Comparison of ENCODE assay signal across 8 cellular contexts in the genomic region with DNA sequence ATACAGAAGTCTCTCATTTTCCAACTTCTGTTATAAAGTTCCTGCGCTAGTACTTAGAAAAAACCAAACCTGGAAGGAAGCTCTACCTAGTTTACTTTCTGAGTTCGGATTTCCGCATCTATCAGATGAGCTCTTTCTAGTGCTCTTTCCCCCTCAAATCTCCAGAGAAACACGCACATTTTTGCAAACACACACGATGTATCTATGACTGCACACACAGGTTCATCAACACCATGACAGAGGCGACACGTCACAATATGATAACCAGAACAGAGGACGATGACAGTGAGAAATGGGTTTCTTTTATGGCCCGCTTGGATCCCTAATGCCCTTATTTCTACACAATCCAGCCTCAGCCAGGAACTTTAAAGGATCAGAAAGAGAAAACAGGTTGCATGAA. TPM values are rescaled to one million over a fixed set of nuclear protein-coding genes. Genes with fewer than 3 reads are reported as not detected.
DNase-seq lines count a peak whose midpoint lies in the region; ATAC-seq, FAIRE-seq and TF ChIP-seq lines count a peak whose summit lies in the region.

No MANE protein-coding gene starts in this region.

- H3K4me2 ChIP-seq in HepG2 (ENCODE audit: low read depth, low read length) = peak overlapping the region; percentile 82

- H4K20me1 ChIP-seq in HepG2 (ENCODE audit: insufficient read depth, low read length) = no peaks in the 10 kb centered on the region

- ATAC-seq in HG02763 (IDR thresholded peaks at IDR 0.05; ENCODE audit: unreplicated experiment) = peak; percentile 21
- peak; percentile 22 for ATAC-seq in Panc1
- peak; percentile 49 for ATAC-seq in HepG2
- ATAC-seq in HG02623 (IDR thresholded peaks at IDR 0.05; ENCODE audit: unreplicated experiment) = no peak

- in situ Hi-C loops in Panc1 (cut with HindIII; ENCODE audit: low pct_unique_long_range_greater_than_20kb, low sequenced_read_pairs) = no loop called here
- in situ Hi-C loops in astrocyte of the cerebellum (cut with HindIII; ENCODE audit: low sequenced_read_pairs) = no loop called here
- in situ Hi-C loops in HepG2 (cut with HindIII; ENCODE audit: extremely low pct_ligation_motif_present, low pct_unique_long_range_greater_than_20kb) = no loop called here

- no peaks in the 10 kb centered on the region for H3K36me3 ChIP-seq in Panc1 (ENCODE audit: control insufficient read depth, insufficient read depth, low read length)
- H3K36me3 ChIP-seq in HepG2 (replicated peaks in 1 of 2; ENCODE audit: control insufficient read depth in 1 of 2, insufficient read depth in 2 of 2, low read length in 2 of 2) = no peaks in the 10 kb centered on the region
- no peaks in the 10 kb centered on the region for H3K36me3 ChIP-seq in stomach smooth muscle (ENCODE audit: control insufficient read depth in 2 of 2, insufficient read depth in 2 of 2, low read length in 2 of 2)

- H3K27ac ChIP-seq in Panc1 (ENCODE audit: low read length) (no peak overlapping the region), HepG2 (ENCODE audit: extremely low read length, insufficient read depth, low read length) (no peak overlapping the region), stomach smooth muscle (ENCODE audit: low read length) (no peak overlapping the region)

- H3K79me2 ChIP-seq in HepG2 (ENCODE audit: insufficient read depth, low read length) = no peaks in the 10 kb centered on the region

- TF ChIP-seq EP300 in HepG2 (IDR thresholded peaks at IDR 0.05; ENCODE audit: low read depth in 2 of 2, low read length in 2 of 2) = no peak
- TF ChIP-seq EP300 in HepG2 (CRISPR knock-in tag; IDR thresholded peaks at IDR 0.05; ENCODE audit: borderline replicate concordance) = no peak

- BruUV-seq in Panc1 (replicated peaks; lab: Mats Ljungman, UMichigan) (no TSS peak), HepG2 (replicated peaks; lab: Mats Ljungman, UMichigan) (no TSS peak)

- intact Hi-C loops in Panc1 (cut with micrococcal nuclease; ENCODE audit: unreplicated experiment) (no loop called here), HepG2 (cut with micrococcal nuclease; ENCODE audit: unreplicated experiment) (no loop called here)

- CTCF ChIA-PET in Panc1 (lab: Charles Lee) = no interaction called here
- CTCF ChIA-PET in HepG2 (lab: Yijun Ruan, JAX; ENCODE audit: low intra/inter-chr PET ratio, low total read pairs) = no interaction called here

- no peak for FAIRE-seq in HepG2 (lab: Jason Lieb, UNC)

- no peak for TF ChIP-seq RAD21 in HepG2 (CRISPR knock-in tag; IDR thresholded peaks at IDR 0.05)

- 6% methylated on average over 9 of the region's 9 CpGs for WGBS in HepG2 (ENCODE audit: low lambda C conversion rate)

- H3K9ac ChIP-seq in HepG2 (ENCODE audit: insufficient read depth, low read depth, low read length) (no peak overlapping the region), stomach smooth muscle (ENCODE audit: low read length in 2 of 2) (peak overlapping the region; percentile 3 to 6)

- H3K9me3 ChIP-seq in Panc1 (ENCODE audit: control insufficient read depth, insufficient read depth, low read depth, low read length) (no peaks in the 10 kb centered on the region), HepG2 (ENCODE audit: low read length) (no peaks in the 10 kb centered on the region), stomach smooth muscle (ENCODE audit: control insufficient read depth in 2 of 2, low read length in 2 of 2) (no peaks in the 10 kb centered on the region)

- TF ChIP-seq CTCF in GM12875 (IDR thresholded peaks at IDR 0.05; ENCODE audit: borderline replicate concordance, insufficient read depth, low read depth, low read length) (no peak), Panc1 (IDR thresholded peaks at IDR 0.05) (no peak), astrocyte of the cerebellum (IDR thresholded peaks at IDR 0.05; ENCODE audit: low read depth, low read length, missing control alignments) (no peak), HepG2 (CRISPR knock-in tag; IDR thresholded peaks at IDR 0.05) (no peak)

- DNase-seq in Panc1 (ENCODE audit: low read depth, low spot score) = no peak
- DNase-seq in astrocyte of the cerebellum (ENCODE audit: low read depth) = no peak
- DNase-seq in HepG2 (ENCODE audit: low spot score) = no peak
- no peak for DNase-seq in NCI-H128 (lab: John Stamatoyannopoulos, UW; ENCODE audit: unreplicated experiment)

- H3K4me1 ChIP-seq in Panc1 (ENCODE audit: control insufficient read depth, insufficient read depth, low read length) (no peaks in the 10 kb centered on the region), HepG2 (ENCODE audit: insufficient read depth, low read length) (peaks cover 15% of the 10 kb centered on the region), stomach smooth muscle (ENCODE audit: control insufficient read depth, insufficient read depth, low read length) (peaks cover 3% of the 10 kb centered on the region)

- no peak for TF ChIP-seq POLR2A in HepG2 (IDR thresholded peaks at IDR 0.05; ENCODE audit: insufficient read depth in 1 of 2, low read depth in 2 of 2, low read length in 2 of 2)

- H3K27me3 ChIP-seq in Panc1 (ENCODE audit: control insufficient read depth, insufficient read depth, low read length) = peaks cover 2% of the 10 kb centered on the region; the same call in 1 of the 2 replicates
- H3K27me3 ChIP-seq in HepG2 (ENCODE audit: control insufficient read depth in 1 of 2, insufficient read depth in 2 of 2, low read length in 2 of 2) = peaks cover 6 to 31% of the 10 kb centered on the region in 2 experiments
- H3K27me3 ChIP-seq in stomach smooth muscle (ENCODE audit: control insufficient read depth in 1 of 2, insufficient read depth in 2 of 2, low read length in 2 of 2) = no peaks in the 10 kb centered on the region

- POLR2A ChIA-PET in Panc1 (lab: Charles Lee) (no interaction called here), HepG2 (lab: Yijun Ruan, JAX) (no interaction called here)

- peak overlapping the region; percentile 56 for H2AFZ ChIP-seq in HepG2 (ENCODE audit: low read length)

- H3K4me3 ChIP-seq in GM12875 (ENCODE audit: low read depth, low read length) = peak overlapping the region; percentile 62
- H3K4me3 ChIP-seq in Panc1 (ENCODE audit: low read depth in 2 of 2, low read length in 2 of 2) = peak overlapping the region; percentile 48 to 70
- peak overlapping the region; percentile 60 for H3K4me3 ChIP-seq in astrocyte of the cerebellum (ENCODE audit: low read depth, low read length)
- peak overlapping the region in 2 of 3 experiments; percentile 38 to 68; a peak in 5 of 6 replicates for H3K4me3 ChIP-seq in HepG2 (replicated peaks in 1 of 3; ENCODE audit: insufficient read depth in 1 of 3, low read depth in 2 of 3, low read length in 3 of 3)
- peak overlapping the region; percentile 80 to 92 for H3K4me3 ChIP-seq in stomach smooth muscle (ENCODE audit: low read length in 2 of 2)

TF ChIP-seq in HepG2, 621 proteins besides CTCF, POLR2A, EP300 and RAD21 (continues in another document):
- no peak for TF ChIP-seq MZF1 (CRISPR knock-in tag; IDR thresholded peaks at IDR 0.05; ENCODE audit: borderline replicate concordance)

RNA-seq across cellular contexts. Expression of a gene that starts 0.6 kb away (rescaled TPM):
- total RNA-seq in Panc1 (2021; ENCODE audit: unreplicated experiment) = 0.15 TPM
- not detected for polyA plus RNA-seq in Panc1 (2012; ENCODE audit: insufficient read length)
- not detected in 2 replicates for total RNA-seq in HepG2 (2016; rRNA removed; fragmentation: Illumina TruSeq; extraction: Trizol)
- total RNA-seq in HepG2 (2016; cell fraction: cytosol; rRNA removed; fragmentation: Illumina TruSeq; extraction: Trizol; ENCODE audit: low read depth) = not detected in 2 replicates
- not detected in 2 replicates for total RNA-seq in HepG2 (2016; cell fraction: insoluble cytoplasmic fraction; rRNA removed; fragmentation: Illumina TruSeq; extraction: Trizol)
- total RNA-seq in HepG2 (2016; cell fraction: membrane; rRNA removed; fragmentation: Illumina TruSeq; extraction: Trizol) = not detected in 2 replicates
- total RNA-seq in HepG2 (2016; cell fraction: nucleus; rRNA removed; fragmentation: Illumina TruSeq; extraction: Trizol) = not detected in 2 replicates
- not detected in 2 replicates for polyA plus RNA-seq in HepG2 (2011; rRNA removed)
- not detected in 2 replicates for polyA plus RNA-seq in HepG2 (2011; cell fraction: cytosol; rRNA removed)
- not detected in 2 replicates for polyA plus RNA-seq in HepG2 (2011; cell fraction: nucleus; rRNA removed)
- not detected in 2 replicates for polyA plus RNA-seq in HepG2 (2012)
- polyA plus RNA-seq in HepG2 (2016; cell fraction: cytosol; fragmentation: Illumina TruSeq; extraction: Trizol; ENCODE audit: low read depth) = not detected in 2 replicates
- not detected in 2 replicates for polyA plus RNA-seq in HepG2 (2016; cell fraction: insoluble cytoplasmic fraction; fragmentation: Illumina TruSeq; extraction: Trizol; ENCODE audit: low read depth)
- not detected in 2 replicates for polyA plus RNA-seq in HepG2 (2016; cell fraction: membrane; fragmentation: Illumina TruSeq; extraction: Trizol; ENCODE audit: low read depth)
- not detected in 2 replicates for polyA plus RNA-seq in HepG2 (2016; cell fraction: nucleus; fragmentation: Illumina TruSeq; extraction: Trizol; ENCODE audit: insufficient read depth, low read depth)
- not detected in 2 replicates for polyA minus RNA-seq in HepG2 (2011; rRNA and poly(A)+ RNA removed; ENCODE audit: low replicate concordance)
- polyA minus RNA-seq in HepG2 (2011; cell fraction: cytosol; rRNA and poly(A)+ RNA removed) = not detected in 2 replicates
- polyA minus RNA-seq in HepG2 (2011; cell fraction: nucleus; rRNA and poly(A)+ RNA removed) = not detected in 2 replicates

RNA-seq across cellular contexts. Expression of a gene that starts 29.1 kb away (rescaled TPM):
- total RNA-seq in Panc1 (2021; ENCODE audit: unreplicated experiment) (1.5 TPM), HepG2 (2016; rRNA removed; fragmentation: Illumina TruSeq; extraction: Trizol) (1.6 and 2.1 TPM in 2 replicates)
- polyA plus RNA-seq in Panc1 (2012; ENCODE audit: insufficient read length) = not detected
- total RNA-seq in HepG2 (2016; cell fraction: cytosol; rRNA removed; fragmentation: Illumina TruSeq; extraction: Trizol; ENCODE audit: low read depth) = 0.20 and 0.35 TPM in 2 replicates
- total RNA-seq in HepG2 (2016; cell fraction: insoluble cytoplasmic fraction; rRNA removed; fragmentation: Illumina TruSeq; extraction: Trizol) = 1.4 and 2.1 TPM in 2 replicates
- total RNA-seq in HepG2 (2016; cell fraction: membrane; rRNA removed; fragmentation: Illumina TruSeq; extraction: Trizol) = 1.8 TPM in 2 replicates
- 0.44 and 0.78 TPM in 2 replicates for total RNA-seq in HepG2 (2016; cell fraction: nucleus; rRNA removed; fragmentation: Illumina TruSeq; extraction: Trizol)
- polyA plus RNA-seq in HepG2 (2011; rRNA removed) = 1.6 TPM in 2 replicates
- 1.0 and 1.7 TPM in 2 replicates for polyA plus RNA-seq in HepG2 (2011; cell fraction: cytosol; rRNA removed)
- polyA plus RNA-seq in HepG2 (2011; cell fraction: nucleus; rRNA removed) = 0.59 and 0.85 TPM in 2 replicates
- polyA plus RNA-seq in HepG2 (2012) = 1.4 and 1.9 TPM in 2 replicates
- polyA plus RNA-seq in HepG2 (2016; cell fraction: cytosol; fragmentation: Illumina TruSeq; extraction: Trizol; ENCODE audit: low read depth) = 0.58 and 0.63 TPM in 2 replicates
- polyA plus RNA-seq in HepG2 (2016; cell fraction: insoluble cytoplasmic fraction; fragmentation: Illumina TruSeq; extraction: Trizol; ENCODE audit: low read depth) = 2.6 and 3.2 TPM in 2 replicates
- polyA plus RNA-seq in HepG2 (2016; cell fraction: membrane; fragmentation: Illumina TruSeq; extraction: Trizol; ENCODE audit: low read depth) = 2.1 TPM in 2 replicates
- polyA plus RNA-seq in HepG2 (2016; cell fraction: nucleus; fragmentation: Illumina TruSeq; extraction: Trizol; ENCODE audit: insufficient read depth, low read depth) = 1.1 and 1.3 TPM in 2 replicates
- polyA minus RNA-seq in HepG2 (2011; rRNA and poly(A)+ RNA removed; ENCODE audit: low replicate concordance) = 0.87 and 1.2 TPM in 2 replicates
- 0.44 and 1.1 TPM in 2 replicates for polyA minus RNA-seq in HepG2 (2011; cell fraction: cytosol; rRNA and poly(A)+ RNA removed)
- 0.87 and 0.90 TPM in 2 replicates for polyA minus RNA-seq in HepG2 (2011; cell fraction: nucleus; rRNA and poly(A)+ RNA removed)
